Comparison of ENCODE assay signal across 1 cellular context in the genomic region with DNA sequence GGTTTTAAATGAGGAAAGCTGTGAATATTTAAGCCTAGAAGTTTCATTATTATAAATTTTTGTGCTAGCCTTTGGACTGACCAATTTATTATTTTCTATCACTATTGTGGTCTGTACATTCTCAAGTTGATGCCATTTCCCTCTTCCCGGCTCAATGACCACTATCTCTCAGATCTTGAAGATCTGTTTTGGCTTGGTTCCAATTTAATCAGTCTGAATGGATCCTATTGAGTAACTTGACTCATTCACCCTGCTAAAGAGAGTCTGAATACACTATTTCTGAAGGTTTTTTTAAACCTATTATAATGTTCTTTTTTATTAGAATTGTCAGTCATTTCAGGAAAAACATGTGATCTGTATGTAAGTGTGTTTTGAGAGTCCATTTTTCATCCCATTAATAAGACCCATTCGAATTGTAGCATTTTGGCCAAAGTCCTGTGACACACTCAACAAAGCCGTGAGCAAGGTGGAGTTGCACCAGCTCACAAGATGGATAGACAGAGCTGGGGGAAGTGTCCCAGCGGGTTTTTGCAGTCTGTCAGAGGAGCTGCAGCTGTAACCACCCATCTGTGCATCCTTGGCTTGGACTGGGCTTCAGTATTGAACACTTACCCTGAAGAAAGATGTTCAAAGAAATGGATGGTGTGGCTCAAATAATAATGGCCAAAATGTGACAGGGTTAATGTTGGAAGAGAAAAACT.
TF ChIP-seq lines count a peak whose summit lies in the region.

No MANE protein-coding gene starts in this region.

TF ChIP-seq in K562, 482 proteins besides CTCF, POLR2A, EP300 and RAD21 (continued from another document):
- no peak for TF ChIP-seq MYC (IDR thresholded peaks at IDR 0.05; ENCODE audit: low read depth, low read length)
- no peak for TF ChIP-seq MYC (CRISPR knock-in tag; IDR thresholded peaks at IDR 0.05; ENCODE audit: borderline replicate concordance, low read depth)
- TF ChIP-seq, protein P1, sequence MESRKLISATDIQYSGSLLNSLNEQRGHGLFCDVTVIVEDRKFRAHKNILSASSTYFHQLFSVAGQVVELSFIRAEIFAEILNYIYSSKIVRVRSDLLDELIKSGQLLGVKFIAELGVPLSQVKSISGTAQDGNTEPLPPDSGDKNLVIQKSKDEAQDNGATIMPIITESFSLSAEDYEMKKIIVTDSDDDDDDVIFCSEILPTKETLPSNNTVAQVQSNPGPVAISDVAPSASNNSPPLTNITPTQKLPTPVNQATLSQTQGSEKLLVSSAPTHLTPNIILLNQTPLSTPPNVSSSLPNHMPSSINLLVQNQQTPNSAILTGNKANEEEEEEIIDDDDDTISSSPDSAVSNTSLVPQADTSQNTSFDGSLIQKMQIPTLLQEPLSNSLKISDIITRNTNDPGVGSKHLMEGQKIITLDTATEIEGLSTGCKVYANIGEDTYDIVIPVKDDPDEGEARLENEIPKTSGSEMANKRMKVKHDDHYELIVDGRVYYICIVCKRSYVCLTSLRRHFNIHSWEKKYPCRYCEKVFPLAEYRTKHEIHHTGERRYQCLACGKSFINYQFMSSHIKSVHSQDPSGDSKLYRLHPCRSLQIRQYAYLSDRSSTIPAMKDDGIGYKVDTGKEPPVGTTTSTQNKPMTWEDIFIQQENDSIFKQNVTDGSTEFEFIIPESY (CRISPR knock-in tag; IDR thresholded peaks at IDR 0.05): peak; percentile 73; the same call in 1 of the 2 replicates
